ENCODE assay signal across 3 cellular contexts in the genomic region with DNA sequence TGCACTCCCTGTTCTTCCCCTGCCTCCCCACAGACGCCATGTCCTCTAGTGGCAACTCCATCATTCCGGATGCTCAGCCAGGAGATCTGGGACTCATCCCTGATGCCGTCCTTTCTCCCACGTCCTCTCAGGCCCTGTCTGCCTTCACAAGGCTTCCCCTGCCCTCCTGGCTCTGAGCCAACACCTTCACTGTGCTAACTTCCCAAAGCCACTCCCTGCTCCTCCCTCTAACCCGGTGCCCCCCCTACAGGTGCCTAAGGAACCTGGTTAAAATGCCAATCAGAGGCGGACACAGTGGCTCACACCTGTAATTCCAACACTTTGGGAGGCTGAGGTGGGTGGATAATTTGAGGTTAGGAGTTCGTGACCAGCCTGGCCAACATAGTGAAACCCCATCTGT.
TF ChIP-seq lines count a peak whose summit lies in the region.

No MANE protein-coding gene starts in this region.

TF ChIP-seq in SK-N-SH treated with all-trans-retinoic acid at 6 μM for 48 hours, 23 proteins besides CTCF, POLR2A, EP300 and RAD21 (continued from another document):
- TF ChIP-seq, protein P1, sequence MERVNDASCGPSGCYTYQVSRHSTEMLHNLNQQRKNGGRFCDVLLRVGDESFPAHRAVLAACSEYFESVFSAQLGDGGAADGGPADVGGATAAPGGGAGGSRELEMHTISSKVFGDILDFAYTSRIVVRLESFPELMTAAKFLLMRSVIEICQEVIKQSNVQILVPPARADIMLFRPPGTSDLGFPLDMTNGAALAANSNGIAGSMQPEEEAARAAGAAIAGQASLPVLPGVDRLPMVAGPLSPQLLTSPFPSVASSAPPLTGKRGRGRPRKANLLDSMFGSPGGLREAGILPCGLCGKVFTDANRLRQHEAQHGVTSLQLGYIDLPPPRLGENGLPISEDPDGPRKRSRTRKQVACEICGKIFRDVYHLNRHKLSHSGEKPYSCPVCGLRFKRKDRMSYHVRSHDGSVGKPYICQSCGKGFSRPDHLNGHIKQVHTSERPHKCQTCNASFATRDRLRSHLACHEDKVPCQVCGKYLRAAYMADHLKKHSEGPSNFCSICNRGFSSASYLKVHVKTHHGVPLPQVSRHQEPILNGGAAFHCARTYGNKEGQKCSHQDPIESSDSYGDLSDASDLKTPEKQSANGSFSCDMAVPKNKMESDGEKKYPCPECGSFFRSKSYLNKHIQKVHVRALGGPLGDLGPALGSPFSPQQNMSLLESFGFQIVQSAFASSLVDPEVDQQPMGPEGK (CRISPR knock-in tag; IDR thresholded peaks at IDR 0.05; ENCODE audit: borderline replicate concordance) = no peak

TF ChIP-seq in HCT116, 20 proteins besides CTCF, POLR2A, EP300 and RAD21 (continued from another document):
- TF ChIP-seq, protein P2, sequence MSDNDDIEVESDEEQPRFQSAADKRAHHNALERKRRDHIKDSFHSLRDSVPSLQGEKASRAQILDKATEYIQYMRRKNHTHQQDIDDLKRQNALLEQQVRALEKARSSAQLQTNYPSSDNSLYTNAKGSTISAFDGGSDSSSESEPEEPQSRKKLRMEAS (IDR thresholded peaks at IDR 0.05) = no peak
- no peak for TF ChIP-seq SRF (IDR thresholded peaks at IDR 0.05; ENCODE audit: low read depth)
- TF ChIP-seq SIN3A (IDR thresholded peaks at IDR 0.05; ENCODE audit: low read depth) = no peak
- TF ChIP-seq EZH2phosphoT487 (IDR thresholded peaks at IDR 0.05; ENCODE audit: borderline replicate concordance) = no peak
- TF ChIP-seq, protein P3, sequence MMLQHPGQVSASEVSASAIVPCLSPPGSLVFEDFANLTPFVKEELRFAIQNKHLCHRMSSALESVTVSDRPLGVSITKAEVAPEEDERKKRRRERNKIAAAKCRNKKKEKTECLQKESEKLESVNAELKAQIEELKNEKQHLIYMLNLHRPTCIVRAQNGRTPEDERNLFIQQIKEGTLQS (IDR thresholded peaks at IDR 0.05) = no peak

TF ChIP-seq in WTC11, 78 proteins besides CTCF, POLR2A, EP300 and RAD21:
- TF ChIP-seq, protein P4, sequence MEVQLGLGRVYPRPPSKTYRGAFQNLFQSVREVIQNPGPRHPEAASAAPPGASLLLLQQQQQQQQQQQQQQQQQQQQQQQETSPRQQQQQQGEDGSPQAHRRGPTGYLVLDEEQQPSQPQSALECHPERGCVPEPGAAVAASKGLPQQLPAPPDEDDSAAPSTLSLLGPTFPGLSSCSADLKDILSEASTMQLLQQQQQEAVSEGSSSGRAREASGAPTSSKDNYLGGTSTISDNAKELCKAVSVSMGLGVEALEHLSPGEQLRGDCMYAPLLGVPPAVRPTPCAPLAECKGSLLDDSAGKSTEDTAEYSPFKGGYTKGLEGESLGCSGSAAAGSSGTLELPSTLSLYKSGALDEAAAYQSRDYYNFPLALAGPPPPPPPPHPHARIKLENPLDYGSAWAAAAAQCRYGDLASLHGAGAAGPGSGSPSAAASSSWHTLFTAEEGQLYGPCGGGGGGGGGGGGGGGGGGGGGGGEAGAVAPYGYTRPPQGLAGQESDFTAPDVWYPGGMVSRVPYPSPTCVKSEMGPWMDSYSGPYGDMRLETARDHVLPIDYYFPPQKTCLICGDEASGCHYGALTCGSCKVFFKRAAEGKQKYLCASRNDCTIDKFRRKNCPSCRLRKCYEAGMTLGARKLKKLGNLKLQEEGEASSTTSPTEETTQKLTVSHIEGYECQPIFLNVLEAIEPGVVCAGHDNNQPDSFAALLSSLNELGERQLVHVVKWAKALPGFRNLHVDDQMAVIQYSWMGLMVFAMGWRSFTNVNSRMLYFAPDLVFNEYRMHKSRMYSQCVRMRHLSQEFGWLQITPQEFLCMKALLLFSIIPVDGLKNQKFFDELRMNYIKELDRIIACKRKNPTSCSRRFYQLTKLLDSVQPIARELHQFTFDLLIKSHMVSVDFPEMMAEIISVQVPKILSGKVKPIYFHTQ (CRISPR knock-in tag; IDR thresholded peaks at IDR 0.05) = no peak
- TF ChIP-seq, protein P5, sequence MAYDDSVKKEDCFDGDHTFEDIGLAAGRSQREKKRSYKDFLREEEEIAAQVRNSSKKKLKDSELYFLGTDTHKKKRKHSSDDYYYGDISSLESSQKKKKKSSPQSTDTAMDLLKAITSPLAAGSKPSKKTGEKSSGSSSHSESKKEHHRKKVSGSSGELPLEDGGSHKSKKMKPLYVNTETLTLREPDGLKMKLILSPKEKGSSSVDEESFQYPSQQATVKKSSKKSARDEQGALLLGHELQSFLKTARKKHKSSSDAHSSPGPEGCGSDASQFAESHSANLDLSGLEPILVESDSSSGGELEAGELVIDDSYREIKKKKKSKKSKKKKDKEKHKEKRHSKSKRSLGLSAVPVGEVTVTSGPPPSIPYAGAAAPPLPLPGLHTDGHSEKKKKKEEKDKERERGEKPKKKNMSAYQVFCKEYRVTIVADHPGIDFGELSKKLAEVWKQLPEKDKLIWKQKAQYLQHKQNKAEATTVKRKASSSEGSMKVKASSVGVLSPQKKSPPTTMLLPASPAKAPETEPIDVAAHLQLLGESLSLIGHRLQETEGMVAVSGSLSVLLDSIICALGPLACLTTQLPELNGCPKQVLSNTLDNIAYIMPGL (CRISPR knock-in tag; IDR thresholded peaks at IDR 0.05) = no peak
- TF ChIP-seq, protein P6, sequence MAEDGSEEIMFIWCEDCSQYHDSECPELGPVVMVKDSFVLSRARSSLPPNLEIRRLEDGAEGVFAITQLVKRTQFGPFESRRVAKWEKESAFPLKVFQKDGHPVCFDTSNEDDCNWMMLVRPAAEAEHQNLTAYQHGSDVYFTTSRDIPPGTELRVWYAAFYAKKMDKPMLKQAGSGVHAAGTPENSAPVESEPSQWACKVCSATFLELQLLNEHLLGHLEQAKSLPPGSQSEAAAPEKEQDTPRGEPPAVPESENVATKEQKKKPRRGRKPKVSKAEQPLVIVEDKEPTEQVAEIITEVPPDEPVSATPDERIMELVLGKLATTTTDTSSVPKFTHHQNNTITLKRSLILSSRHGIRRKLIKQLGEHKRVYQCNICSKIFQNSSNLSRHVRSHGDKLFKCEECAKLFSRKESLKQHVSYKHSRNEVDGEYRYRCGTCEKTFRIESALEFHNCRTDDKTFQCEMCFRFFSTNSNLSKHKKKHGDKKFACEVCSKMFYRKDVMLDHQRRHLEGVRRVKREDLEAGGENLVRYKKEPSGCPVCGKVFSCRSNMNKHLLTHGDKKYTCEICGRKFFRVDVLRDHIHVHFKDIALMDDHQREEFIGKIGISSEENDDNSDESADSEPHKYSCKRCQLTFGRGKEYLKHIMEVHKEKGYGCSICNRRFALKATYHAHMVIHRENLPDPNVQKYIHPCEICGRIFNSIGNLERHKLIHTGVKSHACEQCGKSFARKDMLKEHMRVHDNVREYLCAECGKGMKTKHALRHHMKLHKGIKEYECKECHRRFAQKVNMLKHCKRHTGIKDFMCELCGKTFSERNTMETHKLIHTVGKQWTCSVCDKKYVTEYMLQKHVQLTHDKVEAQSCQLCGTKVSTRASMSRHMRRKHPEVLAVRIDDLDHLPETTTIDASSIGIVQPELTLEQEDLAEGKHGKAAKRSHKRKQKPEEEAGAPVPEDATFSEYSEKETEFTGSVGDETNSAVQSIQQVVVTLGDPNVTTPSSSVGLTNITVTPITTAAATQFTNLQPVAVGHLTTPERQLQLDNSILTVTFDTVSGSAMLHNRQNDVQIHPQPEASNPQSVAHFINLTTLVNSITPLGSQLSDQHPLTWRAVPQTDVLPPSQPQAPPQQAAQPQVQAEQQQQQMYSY (CRISPR knock-in tag; IDR thresholded peaks at IDR 0.05) = no peak
- no peak for TF ChIP-seq GABPB1 (CRISPR knock-in tag; IDR thresholded peaks at IDR 0.05)
- TF ChIP-seq, protein P7, sequence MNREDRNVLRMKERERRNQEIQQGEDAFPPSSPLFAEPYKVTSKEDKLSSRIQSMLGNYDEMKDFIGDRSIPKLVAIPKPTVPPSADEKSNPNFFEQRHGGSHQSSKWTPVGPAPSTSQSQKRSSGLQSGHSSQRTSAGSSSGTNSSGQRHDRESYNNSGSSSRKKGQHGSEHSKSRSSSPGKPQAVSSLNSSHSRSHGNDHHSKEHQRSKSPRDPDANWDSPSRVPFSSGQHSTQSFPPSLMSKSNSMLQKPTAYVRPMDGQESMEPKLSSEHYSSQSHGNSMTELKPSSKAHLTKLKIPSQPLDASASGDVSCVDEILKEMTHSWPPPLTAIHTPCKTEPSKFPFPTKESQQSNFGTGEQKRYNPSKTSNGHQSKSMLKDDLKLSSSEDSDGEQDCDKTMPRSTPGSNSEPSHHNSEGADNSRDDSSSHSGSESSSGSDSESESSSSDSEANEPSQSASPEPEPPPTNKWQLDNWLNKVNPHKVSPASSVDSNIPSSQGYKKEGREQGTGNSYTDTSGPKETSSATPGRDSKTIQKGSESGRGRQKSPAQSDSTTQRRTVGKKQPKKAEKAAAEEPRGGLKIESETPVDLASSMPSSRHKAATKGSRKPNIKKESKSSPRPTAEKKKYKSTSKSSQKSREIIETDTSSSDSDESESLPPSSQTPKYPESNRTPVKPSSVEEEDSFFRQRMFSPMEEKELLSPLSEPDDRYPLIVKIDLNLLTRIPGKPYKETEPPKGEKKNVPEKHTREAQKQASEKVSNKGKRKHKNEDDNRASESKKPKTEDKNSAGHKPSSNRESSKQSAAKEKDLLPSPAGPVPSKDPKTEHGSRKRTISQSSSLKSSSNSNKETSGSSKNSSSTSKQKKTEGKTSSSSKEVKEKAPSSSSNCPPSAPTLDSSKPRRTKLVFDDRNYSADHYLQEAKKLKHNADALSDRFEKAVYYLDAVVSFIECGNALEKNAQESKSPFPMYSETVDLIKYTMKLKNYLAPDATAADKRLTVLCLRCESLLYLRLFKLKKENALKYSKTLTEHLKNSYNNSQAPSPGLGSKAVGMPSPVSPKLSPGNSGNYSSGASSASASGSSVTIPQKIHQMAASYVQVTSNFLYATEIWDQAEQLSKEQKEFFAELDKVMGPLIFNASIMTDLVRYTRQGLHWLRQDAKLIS (CRISPR knock-in tag; IDR thresholded peaks at IDR 0.05; ENCODE audit: borderline replicate concordance) = no peak
- no peak for TF ChIP-seq NFYB (CRISPR knock-in tag; conservative IDR thresholded peaks at IDR 0.05; ENCODE audit: low read depth)
- TF ChIP-seq EMX1 (CRISPR knock-in tag; IDR thresholded peaks at IDR 0.05) = no peak
- TF ChIP-seq ZNF671 (CRISPR knock-in tag; IDR thresholded peaks at IDR 0.05) = no peak
- TF ChIP-seq, protein P8, sequence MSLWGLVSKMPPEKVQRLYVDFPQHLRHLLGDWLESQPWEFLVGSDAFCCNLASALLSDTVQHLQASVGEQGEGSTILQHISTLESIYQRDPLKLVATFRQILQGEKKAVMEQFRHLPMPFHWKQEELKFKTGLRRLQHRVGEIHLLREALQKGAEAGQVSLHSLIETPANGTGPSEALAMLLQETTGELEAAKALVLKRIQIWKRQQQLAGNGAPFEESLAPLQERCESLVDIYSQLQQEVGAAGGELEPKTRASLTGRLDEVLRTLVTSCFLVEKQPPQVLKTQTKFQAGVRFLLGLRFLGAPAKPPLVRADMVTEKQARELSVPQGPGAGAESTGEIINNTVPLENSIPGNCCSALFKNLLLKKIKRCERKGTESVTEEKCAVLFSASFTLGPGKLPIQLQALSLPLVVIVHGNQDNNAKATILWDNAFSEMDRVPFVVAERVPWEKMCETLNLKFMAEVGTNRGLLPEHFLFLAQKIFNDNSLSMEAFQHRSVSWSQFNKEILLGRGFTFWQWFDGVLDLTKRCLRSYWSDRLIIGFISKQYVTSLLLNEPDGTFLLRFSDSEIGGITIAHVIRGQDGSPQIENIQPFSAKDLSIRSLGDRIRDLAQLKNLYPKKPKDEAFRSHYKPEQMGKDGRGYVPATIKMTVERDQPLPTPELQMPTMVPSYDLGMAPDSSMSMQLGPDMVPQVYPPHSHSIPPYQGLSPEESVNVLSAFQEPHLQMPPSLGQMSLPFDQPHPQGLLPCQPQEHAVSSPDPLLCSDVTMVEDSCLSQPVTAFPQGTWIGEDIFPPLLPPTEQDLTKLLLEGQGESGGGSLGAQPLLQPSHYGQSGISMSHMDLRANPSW (CRISPR knock-in tag; conservative IDR thresholded peaks at IDR 0.05; ENCODE audit: low read depth) = no peak
- no peak for TF ChIP-seq ZNF138 (CRISPR knock-in tag; conservative IDR thresholded peaks at IDR 0.05)
- no peak for TF ChIP-seq MYBL2 (CRISPR knock-in tag; IDR thresholded peaks at IDR 0.05)
- no peak for TF ChIP-seq HMGA2 (CRISPR knock-in tag; IDR thresholded peaks at IDR 0.05)
- TF ChIP-seq MXD4 (CRISPR knock-in tag; IDR thresholded peaks at IDR 0.05; ENCODE audit: borderline replicate concordance) = no peak
